2 cellular contexts compared by ENCODE assay signal in the genomic region with DNA sequence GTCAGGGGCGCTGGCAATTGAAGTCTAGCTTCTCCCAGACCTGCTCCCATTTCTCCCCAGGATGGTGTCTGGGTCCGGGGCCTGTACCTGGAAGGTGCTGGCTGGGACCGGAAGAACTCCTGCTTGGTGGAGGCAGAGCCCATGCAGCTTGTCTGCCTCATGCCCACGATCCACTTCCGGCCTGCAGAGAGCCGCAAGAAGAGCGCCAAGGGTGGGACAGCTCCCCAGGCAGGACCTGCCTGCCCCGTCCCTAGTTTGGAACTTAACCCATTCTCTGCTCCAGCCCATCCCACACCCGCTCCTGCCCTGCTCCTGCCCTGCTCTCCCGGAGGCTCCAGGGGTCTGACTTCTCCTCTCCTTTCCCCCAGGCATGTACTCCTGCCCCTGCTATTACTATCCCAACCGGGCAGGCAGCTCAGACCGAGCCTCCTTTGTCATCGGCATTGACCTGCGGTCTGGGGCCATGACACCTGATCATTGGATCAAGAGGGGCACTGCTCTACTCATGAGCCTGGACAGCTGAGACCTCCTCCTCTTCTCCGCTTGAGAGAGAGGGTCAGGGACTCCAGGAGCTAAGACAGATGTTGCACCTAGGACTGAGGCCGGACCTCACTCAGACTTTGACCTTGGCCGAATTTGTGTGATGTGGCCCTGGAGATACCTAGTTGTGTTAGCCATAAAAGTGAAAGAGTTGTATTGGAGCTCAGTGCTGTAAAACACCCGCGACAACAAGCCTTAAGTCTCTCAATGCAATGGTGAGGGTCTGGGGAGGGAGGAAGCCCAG.
A peak's percentile ranks its signal among the peaks of the same experiment; 100 is the strongest.
TF ChIP-seq lines count a peak whose summit lies in the region.

No MANE protein-coding gene starts in this region.

TF ChIP-seq in HepG2, 621 proteins besides CTCF, POLR2A, EP300 and RAD21 (continues in another document):
- TF ChIP-seq HNRNPL (IDR thresholded peaks at IDR 0.05; ENCODE audit: low read depth, low read length) (no peak), PAF1 (CRISPR knock-in tag; IDR thresholded peaks at IDR 0.05) (no peak), ZNF230 (CRISPR knock-in tag; IDR thresholded peaks at IDR 0.05) (no peak), NRL (CRISPR knock-in tag; IDR thresholded peaks at IDR 0.05; ENCODE audit: borderline replicate concordance) (no peak), SOX5 (CRISPR knock-in tag; IDR thresholded peaks at IDR 0.05; ENCODE audit: borderline replicate concordance) (no peak), MTA3 (CRISPR knock-in tag; IDR thresholded peaks at IDR 0.05) (no peak), ZNF577 (CRISPR knock-in tag; IDR thresholded peaks at IDR 0.05; ENCODE audit: borderline replicate concordance, low read depth) (no peak), RFXANK (CRISPR knock-in tag; IDR thresholded peaks at IDR 0.05) (no peak), KDM5B (CRISPR knock-in tag; IDR thresholded peaks at IDR 0.05; ENCODE audit: borderline replicate concordance) (0 out of 2 replicates have a peak, but pooled peaks have one; percentile 12), HOXD1 (CRISPR knock-in tag; IDR thresholded peaks at IDR 0.05) (no peak), ZNF780A (CRISPR knock-in tag; IDR thresholded peaks at IDR 0.05) (no peak), TCF12 (IDR thresholded peaks at IDR 0.05) (no peak), TCF12 (CRISPR knock-in tag; IDR thresholded peaks at IDR 0.05) (no peak), ZNF441 (CRISPR knock-in tag; IDR thresholded peaks at IDR 0.05; ENCODE audit: borderline replicate concordance) (no peak), PHF20 (CRISPR knock-in tag; IDR thresholded peaks at IDR 0.05) (no peak), ZNF644 (CRISPR knock-in tag; IDR thresholded peaks at IDR 0.05; ENCODE audit: low read depth) (no peak), HNF4A (CRISPR knock-in tag; IDR thresholded peaks at IDR 0.05) (peak; percentile 28; the same call in 1 of the 2 replicates), U2AF2 (IDR thresholded peaks at IDR 0.05; ENCODE audit: low read depth, low read length) (no peak), ZNF101 (CRISPR knock-in tag; IDR thresholded peaks at IDR 0.05; ENCODE audit: borderline replicate concordance, low read depth) (no peak)
- TF ChIP-seq, protein P1, sequence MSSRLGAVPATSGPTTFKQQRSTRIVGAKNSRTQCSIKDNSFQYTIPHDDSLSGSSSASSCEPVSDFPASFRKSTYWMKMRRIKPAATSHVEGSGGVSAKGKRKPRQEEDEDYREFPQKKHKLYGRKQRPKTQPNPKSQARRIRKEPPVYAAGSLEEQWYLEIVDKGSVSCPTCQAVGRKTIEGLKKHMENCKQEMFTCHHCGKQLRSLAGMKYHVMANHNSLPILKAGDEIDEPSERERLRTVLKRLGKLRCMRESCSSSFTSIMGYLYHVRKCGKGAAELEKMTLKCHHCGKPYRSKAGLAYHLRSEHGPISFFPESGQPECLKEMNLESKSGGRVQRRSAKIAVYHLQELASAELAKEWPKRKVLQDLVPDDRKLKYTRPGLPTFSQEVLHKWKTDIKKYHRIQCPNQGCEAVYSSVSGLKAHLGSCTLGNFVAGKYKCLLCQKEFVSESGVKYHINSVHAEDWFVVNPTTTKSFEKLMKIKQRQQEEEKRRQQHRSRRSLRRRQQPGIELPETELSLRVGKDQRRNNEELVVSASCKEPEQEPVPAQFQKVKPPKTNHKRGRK (CRISPR knock-in tag; IDR thresholded peaks at IDR 0.05), result no peak
- TF ChIP-seq, protein P2, sequence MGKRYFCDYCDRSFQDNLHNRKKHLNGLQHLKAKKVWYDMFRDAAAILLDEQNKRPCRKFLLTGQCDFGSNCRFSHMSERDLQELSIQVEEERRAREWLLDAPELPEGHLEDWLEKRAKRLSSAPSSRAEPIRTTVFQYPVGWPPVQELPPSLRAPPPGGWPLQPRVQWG (CRISPR knock-in tag; IDR thresholded peaks at IDR 0.05; ENCODE audit: borderline replicate concordance, low read depth), result no peak
- TF ChIP-seq, protein P3, sequence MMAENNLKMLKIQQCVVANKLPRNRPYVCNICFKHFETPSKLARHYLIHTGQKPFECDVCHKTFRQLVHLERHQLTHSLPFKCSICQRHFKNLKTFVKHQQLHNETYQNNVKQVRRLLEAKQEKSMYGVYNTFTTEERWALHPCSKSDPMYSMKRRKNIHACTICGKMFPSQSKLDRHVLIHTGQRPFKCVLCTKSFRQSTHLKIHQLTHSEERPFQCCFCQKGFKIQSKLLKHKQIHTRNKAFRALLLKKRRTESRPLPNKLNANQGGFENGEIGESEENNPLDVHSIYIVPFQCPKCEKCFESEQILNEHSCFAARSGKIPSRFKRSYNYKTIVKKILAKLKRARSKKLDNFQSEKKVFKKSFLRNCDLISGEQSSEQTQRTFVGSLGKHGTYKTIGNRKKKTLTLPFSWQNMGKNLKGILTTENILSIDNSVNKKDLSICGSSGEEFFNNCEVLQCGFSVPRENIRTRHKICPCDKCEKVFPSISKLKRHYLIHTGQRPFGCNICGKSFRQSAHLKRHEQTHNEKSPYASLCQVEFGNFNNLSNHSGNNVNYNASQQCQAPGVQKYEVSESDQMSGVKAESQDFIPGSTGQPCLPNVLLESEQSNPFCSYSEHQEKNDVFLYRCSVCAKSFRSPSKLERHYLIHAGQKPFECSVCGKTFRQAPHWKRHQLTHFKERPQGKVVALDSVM (CRISPR knock-in tag; IDR thresholded peaks at IDR 0.05), result peak; percentile 23; the same call in 1 of the 2 replicates
- TF ChIP-seq, protein P4, sequence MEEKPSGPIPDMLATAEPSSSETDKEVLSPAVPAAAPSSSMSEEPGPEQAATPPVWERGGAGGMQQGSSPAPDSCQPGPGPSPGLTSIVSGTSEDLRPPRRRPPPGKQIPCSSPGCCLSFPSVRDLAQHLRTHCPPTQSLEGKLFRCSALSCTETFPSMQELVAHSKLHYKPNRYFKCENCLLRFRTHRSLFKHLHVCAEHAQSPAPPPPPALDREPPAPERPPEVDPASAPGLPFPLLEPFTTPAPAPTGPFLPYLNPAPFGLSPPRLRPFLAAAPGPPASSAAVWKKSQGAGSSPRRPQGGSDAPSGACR (CRISPR knock-in tag; IDR thresholded peaks at IDR 0.05), result no peak

TF ChIP-seq in HEK293T, 16 proteins besides CTCF, POLR2A, EP300 and RAD21:
- no peak for TF ChIP-seq FOXM1 (IDR thresholded peaks at IDR 0.05; ENCODE audit: borderline replicate concordance)
- TF ChIP-seq TARDBP (IDR thresholded peaks at IDR 0.05), result no peak
- TF ChIP-seq HDGF (IDR thresholded peaks at IDR 0.05; ENCODE audit: borderline replicate concordance), result no peak
- TF ChIP-seq LEF1 (IDR thresholded peaks at IDR 0.05; ENCODE audit: borderline replicate concordance), result no peak
- TF ChIP-seq FOXA1 (IDR thresholded peaks at IDR 0.05), result no peak
- no peak for TF ChIP-seq FOXK2 (IDR thresholded peaks at IDR 0.05)
- TF ChIP-seq ZNF384 (IDR thresholded peaks at IDR 0.05), result no peak
- TF ChIP-seq, protein P5, sequence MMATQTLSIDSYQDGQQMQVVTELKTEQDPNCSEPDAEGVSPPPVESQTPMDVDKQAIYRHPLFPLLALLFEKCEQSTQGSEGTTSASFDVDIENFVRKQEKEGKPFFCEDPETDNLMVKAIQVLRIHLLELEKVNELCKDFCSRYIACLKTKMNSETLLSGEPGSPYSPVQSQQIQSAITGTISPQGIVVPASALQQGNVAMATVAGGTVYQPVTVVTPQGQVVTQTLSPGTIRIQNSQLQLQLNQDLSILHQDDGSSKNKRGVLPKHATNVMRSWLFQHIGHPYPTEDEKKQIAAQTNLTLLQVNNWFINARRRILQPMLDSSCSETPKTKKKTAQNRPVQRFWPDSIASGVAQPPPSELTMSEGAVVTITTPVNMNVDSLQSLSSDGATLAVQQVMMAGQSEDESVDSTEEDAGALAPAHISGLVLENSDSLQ (IDR thresholded peaks at IDR 0.05), result no peak
- TF ChIP-seq CTBP1 (IDR thresholded peaks at IDR 0.05; ENCODE audit: borderline replicate concordance), result no peak
- TF ChIP-seq SP1 (IDR thresholded peaks at IDR 0.05), result no peak
- no peak for TF ChIP-seq SUZ12 (IDR thresholded peaks at IDR 0.05)
- no peak for TF ChIP-seq BHLHE40 (IDR thresholded peaks at IDR 0.05; ENCODE audit: borderline replicate concordance)
- TF ChIP-seq ARNT (IDR thresholded peaks at IDR 0.05), result no peak
- no peak for TF ChIP-seq ELF4 (IDR thresholded peaks at IDR 0.05)
- no peak for TF ChIP-seq NFRKB (IDR thresholded peaks at IDR 0.05)
- TF ChIP-seq L3MBTL2 (conservative IDR thresholded peaks at IDR 0.05), result no peak
